In genomic region chr7:32586291-32587221, GRCh38 we compare ENCODE assay signal across 8 cellular contexts.
A peak's percentile ranks its signal among the peaks of the same experiment; 100 is the strongest.
DNase-seq lines count a peak whose midpoint lies in the region; ATAC-seq lines count a peak whose summit lies in the region.

No MANE protein-coding gene starts in this region.

- H3K9me3 Mint-ChIP-seq in stimulated activated naive CD8-positive, alpha-beta T cell treated with anti-CD3 and anti-CD28 coated beads, Interleukin-15, Interleukin-2, amounts not matched to agents 100 ng/mL and 50 ng/mL, for 24 hours, result no peaks in the 10 kb centered on the region

- no peaks in the 10 kb centered on the region for H3K27me3 ChIP-seq in aorta (ENCODE audit: control insufficient read depth in 1 of 2, insufficient read depth in 2 of 2, low read length in 1 of 2)

- intact Hi-C loops in aorta (cut with DNase I), result no loop called here

- no peak overlapping the region for H3K4me3 Mint-ChIP-seq in stimulated activated naive CD8-positive, alpha-beta T cell treated with anti-CD3 and anti-CD28 coated beads, Interleukin-15, Interleukin-2, amounts not matched to agents 100 ng/mL and 50 ng/mL, for 24 hours

- H3K36me3 Mint-ChIP-seq in stimulated activated naive CD8-positive, alpha-beta T cell treated with anti-CD3 and anti-CD28 coated beads, Interleukin-15, Interleukin-2, amounts not matched to agents 100 ng/mL and 50 ng/mL, for 24 hours (ENCODE audit: low read depth), result peaks cover 48% of the 10 kb centered on the region

- H3K4me1 Mint-ChIP-seq in stimulated activated naive CD8-positive, alpha-beta T cell treated with anti-CD3 and anti-CD28 coated beads, Interleukin-15, Interleukin-2, amounts not matched to agents 100 ng/mL and 50 ng/mL, for 24 hours (ENCODE audit: low read depth), result peaks cover 24% of the 10 kb centered on the region

- peak overlapping the region; percentile 22 for H3K27ac Mint-ChIP-seq in stimulated activated naive CD8-positive, alpha-beta T cell treated with anti-CD3 and anti-CD28 coated beads, Interleukin-15, Interleukin-2, amounts not matched to agents 100 ng/mL and 50 ng/mL, for 24 hours

- no peak for ATAC-seq in stimulated activated naive CD8-positive, alpha-beta T cell treated with anti-CD3 and anti-CD28 coated beads, Interleukin-15, Interleukin-2, amounts not matched to agents 100 U/mL and 50 U/mL, for 24 hours
- ATAC-seq in aorta (ENCODE audit: low FRiP score) (peak; percentile 13), GM18873 (IDR thresholded peaks at IDR 0.05; ENCODE audit: low FRiP score, unreplicated experiment) (no peak)

- no peak overlapping the region for H3K27ac ChIP-seq in aorta (ENCODE audit: low read depth in 1 of 2, low read length in 2 of 2)

- 30 to 34% methylated on average over 5 of the region's 5 CpGs for WGBS in aorta, 2 donors

- peaks cover 0 to 7% of the 10 kb centered on the region in 2 donors for H3K36me3 ChIP-seq in aorta (ENCODE audit: control insufficient read depth in 1 of 2, insufficient read depth in 2 of 2, low read length in 1 of 2)

- no peaks in the 10 kb centered on the region for H3K9me3 ChIP-seq in aorta (ENCODE audit: control insufficient read depth, low read length)

- no peaks in the 10 kb centered on the region for H3K27me3 Mint-ChIP-seq in stimulated activated naive CD8-positive, alpha-beta T cell treated with anti-CD3 and anti-CD28 coated beads, Interleukin-15, Interleukin-2, amounts not matched to agents 100 ng/mL and 50 ng/mL, for 24 hours

- H3K4me1 ChIP-seq in aorta (ENCODE audit: control insufficient read depth in 1 of 2, insufficient read depth in 2 of 2, low read length in 2 of 2), result peaks cover 5 to 6% of the 10 kb centered on the region in 2 donors

- no peak overlapping the region for H3K4me3 ChIP-seq in aorta (ENCODE audit: low read length in 2 of 2)

- DNase-seq in stimulated activated naive CD8-positive, alpha-beta T cell treated with anti-CD3 and anti-CD28 coated beads, Interleukin-15, Interleukin-2, amounts not matched to agents 100 U/mL and 50 U/mL, for 24 hours, result no peak
- DNase-seq in brain pericyte (ENCODE audit: low read depth, low spot score) (peak; percentile 91), left kidney (ENCODE audit: low read depth, low spot score) (peak; percentile 18), aorta (no peak), COLO829 (ENCODE audit: low spot score) (no peak)
- DNase-seq in stimulated activated CD4-positive, alpha-beta T cell treated with anti-CD3 and anti-CD28 coated beads, Interleukin-12 subunit alpha, Interleukin-12 subunit beta, amount 100 ng/mL, for 4 hours, result no peak

Comparison
In these comparisons a context has a peak if more than half of its experiments do, and no peak if none do; other contexts are left out.
1. DNase-seq: peak in brain pericyte (single experiment) and left kidney (single experiment); none in stimulated activated naive CD8-positive, alpha-beta T cell treated with anti-CD3 and anti-CD28 coated beads, Interleukin-15, Interleukin-2, amounts not matched to agents 100 U/mL and 50 U/mL, for 24 hours (single experiment), aorta (0 of 2), COLO829 (single experiment) and stimulated activated CD4-positive, alpha-beta T cell treated with anti-CD3 and anti-CD28 coated beads, Interleukin-12 subunit alpha, Interleukin-12 subunit beta, amount 100 ng/mL, for 4 hours (single experiment).